ENCODE assay signal across 1 cellular context in the genomic region with DNA sequence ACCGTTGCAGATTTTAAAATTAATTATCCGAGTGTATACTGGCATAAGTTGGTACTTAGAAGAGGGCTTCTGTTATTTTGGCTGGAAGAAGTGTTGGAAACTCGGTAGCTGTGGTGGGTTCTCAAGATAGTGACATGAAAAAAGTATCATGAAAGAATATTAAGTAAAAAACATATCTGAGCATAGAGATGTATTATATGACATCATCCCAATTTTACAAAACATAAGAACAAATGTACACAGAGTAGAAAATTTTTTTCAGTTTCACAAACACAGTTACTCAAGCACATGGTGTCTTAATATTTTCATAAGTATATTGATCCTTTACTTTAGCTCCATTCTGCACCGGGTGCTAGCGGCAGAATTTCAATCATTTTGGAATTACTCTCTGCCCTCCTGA.
TF ChIP-seq lines count a peak whose summit lies in the region.

No MANE protein-coding gene starts in this region.

TF ChIP-seq in IMR-90, 13 proteins besides CTCF, POLR2A, EP300 and RAD21 (continued from another document):
- TF ChIP-seq, protein P1, sequence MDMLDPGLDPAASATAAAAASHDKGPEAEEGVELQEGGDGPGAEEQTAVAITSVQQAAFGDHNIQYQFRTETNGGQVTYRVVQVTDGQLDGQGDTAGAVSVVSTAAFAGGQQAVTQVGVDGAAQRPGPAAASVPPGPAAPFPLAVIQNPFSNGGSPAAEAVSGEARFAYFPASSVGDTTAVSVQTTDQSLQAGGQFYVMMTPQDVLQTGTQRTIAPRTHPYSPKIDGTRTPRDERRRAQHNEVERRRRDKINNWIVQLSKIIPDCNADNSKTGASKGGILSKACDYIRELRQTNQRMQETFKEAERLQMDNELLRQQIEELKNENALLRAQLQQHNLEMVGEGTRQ (IDR thresholded peaks at IDR 0.05; ENCODE audit: low read depth, low read length), result no peak
- TF ChIP-seq MXI1 (IDR thresholded peaks at IDR 0.05; ENCODE audit: borderline replicate concordance, low read depth, low read length) (no peak), NFE2L2 (IDR thresholded peaks at IDR 0.05; ENCODE audit: low read depth, low read length) (no peak), ELK1 (IDR thresholded peaks at IDR 0.05; ENCODE audit: borderline replicate concordance, low read depth, low read length) (no peak), CHD1 (IDR thresholded peaks at IDR 0.05; ENCODE audit: low read depth, low read length) (no peak), BHLHE40 (IDR thresholded peaks at IDR 0.05; ENCODE audit: low read depth, low read length) (no peak)
TF ChIP-seq in IMR-90: peak in this region for 0.
